ENCODE assay signal across 21 cellular contexts in the genomic region with DNA sequence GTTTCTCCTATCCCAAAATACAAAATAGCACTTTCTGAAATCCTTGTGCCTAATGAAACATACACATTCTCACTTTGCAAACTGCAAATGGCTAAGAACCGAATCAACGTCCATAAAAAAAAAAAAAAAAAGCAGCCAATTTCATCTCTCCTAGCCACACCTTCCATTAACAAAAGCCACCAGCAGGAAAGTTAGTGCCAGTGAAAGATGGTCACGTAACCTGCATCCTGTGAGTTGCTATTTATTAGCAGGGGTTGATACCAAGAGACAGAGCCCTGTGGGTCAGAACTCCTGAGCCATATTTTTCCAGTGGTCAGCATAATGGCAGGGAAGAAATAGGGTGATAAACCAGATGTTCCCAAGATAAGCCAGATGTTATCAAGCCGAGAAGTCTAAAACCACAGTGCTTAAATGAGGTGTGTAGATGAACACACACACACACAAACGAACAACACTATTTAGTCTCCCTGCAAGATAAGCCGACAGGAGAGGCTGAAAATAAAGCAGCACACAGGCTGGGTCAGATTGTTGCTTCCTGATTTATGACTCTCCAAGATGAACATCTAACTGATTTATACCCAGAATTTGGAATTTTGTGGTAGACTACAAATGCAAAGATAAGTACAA. TPM values are rescaled to one million over a fixed set of nuclear protein-coding genes. Genes with fewer than 3 reads are reported as not detected.
DNase-seq lines count a peak whose midpoint lies in the region; ATAC-seq and TF ChIP-seq lines count a peak whose summit lies in the region.
"Had no signal": no experiment of that assay in that cellular context is flagged by ENCODE, and none has a peak within 500 bp of the region (broad histone marks: within the 10 kb centered on the region; RNA-seq: fewer than 3 reads in every experiment).

No MANE protein-coding gene starts in this region.

- H3K27ac ChIP-seq in cardiac muscle cell = peak overlapping the region; percentile 95
- H3K27ac ChIP-seq in gastroesophageal sphincter = peak overlapping the region; percentile 80 to 87 (median 84)
- peak overlapping the region; percentile 86 for H3K27ac ChIP-seq in mesodermal cell (ENCODE audit: low read depth, low read length, severe bottlenecking)
- no peak overlapping the region for H3K27ac ChIP-seq in aorta (ENCODE audit: low read depth in 1 of 2, low read length in 2 of 2)

- ATAC-seq in left cardiac atrium (no peak), gastroesophageal sphincter (no peak), aorta (ENCODE audit: low FRiP score) (no peak)
- ATAC-seq: activated naive CD8-positive, alpha-beta T cell treated with anti-CD3 and anti-CD28 coated beads, Interleukin-2, amount 50 U/mL, for 24 hours; esophagus mucosa; HCT116; natural killer cell treated with Interleukin-12 subunit alpha and Interleukin-12 subunit beta and Interleukin-15 and Interleukin-18, amount 100 ng/mL, for 72 hours had no signal

- TF ChIP-seq POLR2A in gastroesophageal sphincter (IDR thresholded peaks at IDR 0.05) = no peak

- TF ChIP-seq EP300 in gastroesophageal sphincter (IDR thresholded peaks at IDR 0.05) = no peak

- H3K4me1 ChIP-seq in cardiac muscle cell (ENCODE audit: low read depth) = peaks cover 95% of the 10 kb centered on the region
- peaks cover 3 to 89% (median 14%) of the 10 kb centered on the region in 3 donors for H3K4me1 ChIP-seq in gastroesophageal sphincter
- peaks cover 47% of the 10 kb centered on the region for H3K4me1 ChIP-seq in mesodermal cell (ENCODE audit: control insufficient read depth, insufficient read depth, low read length, poor library complexity, severe bottlenecking)
- H3K4me1 ChIP-seq in aorta (ENCODE audit: control insufficient read depth in 1 of 2, insufficient read depth in 2 of 2, low read length in 2 of 2) = no peaks in the 10 kb centered on the region

- 6 to 35% methylated on average over 4 to 6 of the region's 6 CpGs for WGBS in gastroesophageal sphincter (ENCODE audit: low coverage in 1 of 2), 2 donors
- 50 to 90% methylated on average over 1 to 3 of the region's 6 CpGs for WGBS in mesodermal cell (ENCODE audit: insufficient coverage in 2 of 2), 2 experiments
- WGBS in aorta, 2 donors = 65 to 66% methylated on average over 6 of the region's 6 CpGs

- H3K36me3 ChIP-seq in cardiac muscle cell (peaks cover 5% of the 10 kb centered on the region), gastroesophageal sphincter (no peaks in the 10 kb centered on the region), mesodermal cell (ENCODE audit: control insufficient read depth, insufficient read depth, low read length) (no peaks in the 10 kb centered on the region), aorta (ENCODE audit: control insufficient read depth in 1 of 2, insufficient read depth in 2 of 2, low read length in 1 of 2) (no peaks in the 10 kb centered on the region)

- peaks cover 10% of the 10 kb centered on the region for H3K36me3 Mint-ChIP-seq in type B pancreatic cell
- H3K36me3 Mint-ChIP-seq: natural killer cell treated with Interleukin-12 subunit alpha and Interleukin-12 subunit beta and Interleukin-15 and Interleukin-18, amount 100 ng/mL, for 72 hours had no signal

- H3K4me3 Mint-ChIP-seq in type B pancreatic cell = peak overlapping the region; percentile 10
- H3K4me3 Mint-ChIP-seq: activated naive CD8-positive, alpha-beta T cell treated with anti-CD3 and anti-CD28 coated beads, Interleukin-2, amount 50 U/mL, for 24 hours; CD4-positive, alpha-beta T cell; natural killer cell treated with Interleukin-12 subunit alpha and Interleukin-12 subunit beta and Interleukin-15 and Interleukin-18, amount 100 ng/mL, for 72 hours had no signal

- no peaks in the 10 kb centered on the region for H3K27me3 Mint-ChIP-seq in type B pancreatic cell
- H3K27me3 Mint-ChIP-seq: activated naive CD8-positive, alpha-beta T cell treated with anti-CD3 and anti-CD28 coated beads, Interleukin-2, amount 50 U/mL, for 24 hours; CD4-positive, alpha-beta T cell; natural killer cell treated with Interleukin-12 subunit alpha and Interleukin-12 subunit beta and Interleukin-15 and Interleukin-18, amount 100 ng/mL, for 72 hours had no signal

- intact Hi-C loops in left cardiac atrium (cut with DNase I) (no loop called here), aorta (cut with DNase I) (no loop called here)

- no peaks in the 10 kb centered on the region for H3K9me3 ChIP-seq in cardiac muscle cell (ENCODE audit: low read depth)
- no peaks in the 10 kb centered on the region for H3K9me3 ChIP-seq in gastroesophageal sphincter
- no peaks in the 10 kb centered on the region for H3K9me3 ChIP-seq in mesodermal cell (ENCODE audit: control insufficient read depth, low read length)
- no peaks in the 10 kb centered on the region for H3K9me3 ChIP-seq in aorta (ENCODE audit: control insufficient read depth, low read length)

- peak overlapping the region; percentile 6 for H3K4me3 ChIP-seq in cardiac muscle cell
- no peak overlapping the region for H3K4me3 ChIP-seq in gastroesophageal sphincter
- H3K4me3 ChIP-seq in mesodermal cell (ENCODE audit: extremely low read depth, insufficient read depth, low read length, poor library complexity, severe bottlenecking) = no peak overlapping the region
- no peak overlapping the region for H3K4me3 ChIP-seq in aorta (ENCODE audit: low read length in 2 of 2)

- no peak for TF ChIP-seq CTCF in cardiac muscle cell (IDR thresholded peaks at IDR 0.05; ENCODE audit: low read depth, low read length)
- TF ChIP-seq CTCF in gastroesophageal sphincter (IDR thresholded peaks at IDR 0.05) = no peak
- TF ChIP-seq CTCF in type B pancreatic cell (conservative IDR thresholded peaks at IDR 0.05) = no peak

- H3K9me3 Mint-ChIP-seq in type B pancreatic cell = no peaks in the 10 kb centered on the region
- H3K9me3 Mint-ChIP-seq: activated naive CD8-positive, alpha-beta T cell treated with anti-CD3 and anti-CD28 coated beads, Interleukin-2, amount 50 U/mL, for 24 hours; activated T-helper 2 cell treated with anti-CD3 and anti-CD28 coated beads, Interferon-gamma antibody, Interleukin-2, Interleukin-4, amounts not matched to agents 10 μg/mL and 5 μg/mL and 100 μg/mL, durations not matched to agents 14 hours and 24 hours and 36 hours; CD4-positive, alpha-beta T cell had no signal

- peaks cover 49% of the 10 kb centered on the region for H3K4me1 Mint-ChIP-seq in type B pancreatic cell (ENCODE audit: unreplicated experiment)
- H3K4me1 Mint-ChIP-seq: activated naive CD8-positive, alpha-beta T cell treated with anti-CD3 and anti-CD28 coated beads, Interleukin-2, amount 50 U/mL, for 24 hours had no signal

- H3K27ac Mint-ChIP-seq in type B pancreatic cell = peak overlapping the region; percentile 73
- H3K27ac Mint-ChIP-seq: activated naive CD8-positive, alpha-beta T cell treated with anti-CD3 and anti-CD28 coated beads, Interleukin-2, amount 50 U/mL, for 24 hours; activated T-helper 2 cell treated with anti-CD3 and anti-CD28 coated beads, Interferon-gamma antibody, Interleukin-2, Interleukin-4, amounts not matched to agents 10 μg/mL and 5 μg/mL and 100 μg/mL, durations not matched to agents 14 hours and 24 hours and 36 hours; CD4-positive, alpha-beta T cell; natural killer cell treated with Interleukin-12 subunit alpha and Interleukin-12 subunit beta and Interleukin-15 and Interleukin-18, amount 100 ng/mL, for 72 hours had no signal

- H3K27me3 ChIP-seq in cardiac muscle cell (no peaks in the 10 kb centered on the region), gastroesophageal sphincter (no peaks in the 10 kb centered on the region), aorta (ENCODE audit: control insufficient read depth in 1 of 2, insufficient read depth in 2 of 2, low read length in 1 of 2) (no peaks in the 10 kb centered on the region)

- DNase-seq in cardiac muscle cell (ENCODE audit: low read depth in 1 of 2, low spot score in 1 of 2) = no peak
- DNase-seq in left cardiac atrium = no peak
- DNase-seq in type B pancreatic cell (ENCODE audit: extremely low spot score, unreplicated experiment) = no peak
- DNase-seq in germinal center (ENCODE audit: low spot score) = no peak
- DNase-seq in activated gamma-delta T cell treated with Interleukin-2 at 50 U/mL for 16 hours = no peak
- DNase-seq in aorta = no peak
- DNase-seq: activated CD4-positive, alpha-beta T cell treated with anti-CD3 and anti-CD28 coated beads for 48 hours; activated naive CD8-positive, alpha-beta T cell treated with anti-CD3 and anti-CD28 coated beads, Interleukin-2, amount 50 U/mL, for 24 hours; caudate nucleus; CD4-positive, alpha-beta T cell; KBM-7; NCI-H2107; NCI-H526; stimulated activated CD4-positive, alpha-beta T cell treated with anti-CD3 and anti-CD28 coated beads, Interleukin-4, amount 100 ng/mL, for 4 hours; T-helper 1 cell had no signal

RNA-seq across cellular contexts. Expression of a gene that starts 11.5 kb away (rescaled TPM):
- total RNA-seq in cardiac muscle cell (23.9 and 42.3 TPM in 2 replicates), left cardiac atrium (100 to 1,000 TPM in 1 of 2 donors, 10 to 100 TPM in 1; 75.4 to 180 TPM), gastroesophageal sphincter (10 to 100 TPM in 2 of 4 donors, 1 to 10 TPM in 2; 5.8 to 43.7 (median 18.3) TPM), type B pancreatic cell (ENCODE audit: low replicate concordance) (39.4 and 93.3 TPM in 2 replicates), aorta (1 to 10 TPM; 2.6 to 3.8 TPM)
- polyA plus RNA-seq in cardiac muscle cell (17.7 and 28.4 TPM in 2 replicates), aorta (1 to 10 TPM in 1 of 2 donors, under 1 TPM in 1; 0.67 to 1.1 TPM)
- polyA plus RNA-seq in mesodermal cell (2013, experiment 1 of 2) = 1.5 TPM
- 1.9 TPM for polyA plus RNA-seq in mesodermal cell (2013, experiment 2 of 2)
- total RNA-seq: activated T-helper 2 cell treated with anti-CD3 and anti-CD28 coated beads, Interferon-gamma antibody, Interleukin-2, Interleukin-4, amounts not matched to agents 10 μg/mL and 5 μg/mL and 100 μg/mL, durations not matched to agents 14 hours and 24 hours and 36 hours; CD4-positive, alpha-beta T cell; natural killer cell treated with Interleukin-12 subunit alpha and Interleukin-12 subunit beta and Interleukin-15 and Interleukin-18, amount 100 ng/mL, for 72 hours had no signal

Comparison
In these comparisons a context has a peak if more than half of its experiments do, and no peak if none do; other contexts are left out.
1. H3K27ac ChIP-seq: peak in cardiac muscle cell (single experiment), gastroesophageal sphincter (4 of 4) and mesodermal cell (single experiment); none in aorta (0 of 2).